ENCODE assay signal across 14 cellular contexts in the genomic region with DNA sequence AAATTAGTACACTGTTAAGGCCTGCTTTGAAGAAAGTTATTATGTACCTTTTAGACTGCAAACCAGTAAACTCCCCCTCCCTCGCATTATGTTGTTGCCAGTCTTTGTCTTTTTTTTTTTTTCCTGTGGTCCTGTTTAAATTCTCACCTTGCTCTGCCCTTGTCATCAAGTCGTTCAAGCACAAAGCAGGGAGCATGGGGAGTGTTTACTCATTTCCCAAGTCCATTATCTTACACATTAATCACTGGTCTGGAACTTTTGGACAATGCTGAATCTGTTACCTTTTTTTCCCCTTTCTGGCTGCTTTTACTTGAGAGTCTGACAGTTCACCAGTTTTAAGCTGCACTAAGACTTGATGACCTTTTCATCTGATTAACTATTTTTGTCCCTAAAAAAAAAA.
DNase-seq lines count a peak whose midpoint lies in the region; ATAC-seq and TF ChIP-seq lines count a peak whose summit lies in the region.
"Had no signal": no experiment of that assay in that cellular context is flagged by ENCODE, and none has a peak within 500 bp of the region (broad histone marks: within the 10 kb centered on the region; RNA-seq: fewer than 3 reads in every experiment).

No MANE protein-coding gene starts in this region.

- CTCF ChIA-PET in SK-N-SH (lab: Yijun Ruan, JAX) (no interaction called here), WTC11 (lab: Charles Lee) (no interaction called here)
- CTCF ChIA-PET in activated CD8-positive, alpha-beta T cell treated with anti-CD3 and anti-CD28 coated beads, Interleukin-2, amount 10 ng/mL, durations not matched to agents 7 days and 5 days (lab: Charles Lee), result no interaction called here

- DNase-seq in SK-N-SH (peak; percentile 11), WTC11 (ENCODE audit: low spot score) (no peak), islet precursor cell (peak; percentile 71), type B pancreatic cell (ENCODE audit: extremely low spot score, unreplicated experiment) (no peak), upper lobe of right lung (no peak)
- DNase-seq in activated CD8-positive, alpha-beta T cell treated with anti-CD3 and anti-CD28 coated beads, Interleukin-2, amount 10 ng/mL, durations not matched to agents 7 days and 5 days, result no peak
- DNase-seq: ACHN; CD8-positive, alpha-beta memory T cell; NCI-H526; small intestine; stimulated activated naive CD8-positive, alpha-beta T cell treated with anti-CD3 and anti-CD28 coated beads, Interleukin-15, Interleukin-2, amounts not matched to agents 100 U/mL and 50 U/mL, for 24 hours had no signal

- no peak overlapping the region for H2AFZ ChIP-seq in SK-N-SH (ENCODE audit: low read depth)

- peaks cover 4% of the 10 kb centered on the region; the same call in 1 of the 2 replicates for H3K9me2 ChIP-seq in SK-N-SH

- peaks cover 41% of the 10 kb centered on the region for H3K4me1 Mint-ChIP-seq in WTC11
- H3K4me1 Mint-ChIP-seq in type B pancreatic cell (ENCODE audit: unreplicated experiment), result peaks cover 38% of the 10 kb centered on the region
- no peaks in the 10 kb centered on the region for H3K4me1 Mint-ChIP-seq in activated CD8-positive, alpha-beta T cell treated with anti-CD3 and anti-CD28 coated beads, Interleukin-2, amount 10 ng/mL, durations not matched to agents 7 days and 5 days (ENCODE audit: low read depth)
- H3K4me1 Mint-ChIP-seq: CD8-positive, alpha-beta memory T cell had no signal

- peaks cover 0 to 13% of the 10 kb centered on the region in 2 experiments; a peak in 2 of 4 replicates for H3K4me1 ChIP-seq in SK-N-SH (ENCODE audit: control insufficient read depth in 1 of 2, insufficient read depth in 2 of 2, low read depth in 1 of 2, low read length in 1 of 2)
- H3K4me1 ChIP-seq in upper lobe of right lung, result peaks cover 8% of the 10 kb centered on the region
- H3K4me1 ChIP-seq: esophagus muscularis mucosa had no signal

- ATAC-seq in SK-N-SH treated with all-trans-retinoic acid at 6 μM for 48 hours (no peak), WTC11 (no peak; the same call in 1 of the 2 replicates), HG03108 (IDR thresholded peaks at IDR 0.05; ENCODE audit: unreplicated experiment) (no peak), upper lobe of right lung (no peak)
- ATAC-seq in activated CD8-positive, alpha-beta T cell treated with anti-CD3 and anti-CD28 coated beads, Interleukin-2, amount 10 ng/mL, durations not matched to agents 7 days and 5 days, result no peak
- ATAC-seq: stimulated activated naive CD8-positive, alpha-beta T cell treated with anti-CD3 and anti-CD28 coated beads, Interleukin-15, Interleukin-2, amounts not matched to agents 100 U/mL and 50 U/mL, for 24 hours had no signal

- TF ChIP-seq CTCF in SK-N-SH (IDR thresholded peaks at IDR 0.05) (no peak), WTC11 (IDR thresholded peaks at IDR 0.05) (no peak), type B pancreatic cell (conservative IDR thresholded peaks at IDR 0.05) (no peak), upper lobe of right lung (IDR thresholded peaks at IDR 0.05) (no peak)

- H3F3A ChIP-seq in SK-N-SH (replicated peaks; ENCODE audit: insufficient read depth), result no peaks in the 10 kb centered on the region

- no peak overlapping the region for H3K4me3 Mint-ChIP-seq in WTC11
- H3K4me3 Mint-ChIP-seq in type B pancreatic cell, result peak overlapping the region; percentile 23
- H3K4me3 Mint-ChIP-seq in activated CD8-positive, alpha-beta T cell treated with anti-CD3 and anti-CD28 coated beads, Interleukin-2, amount 10 ng/mL, durations not matched to agents 7 days and 5 days, result no peak overlapping the region

- H3K9me3 Mint-ChIP-seq in WTC11 (no peaks in the 10 kb centered on the region), type B pancreatic cell (peaks cover 4% of the 10 kb centered on the region)
- H3K9me3 Mint-ChIP-seq in activated CD8-positive, alpha-beta T cell treated with anti-CD3 and anti-CD28 coated beads, Interleukin-2, amount 10 ng/mL, durations not matched to agents 7 days and 5 days (ENCODE audit: insufficient read depth), result no peaks in the 10 kb centered on the region

- intact Hi-C loops in upper lobe of right lung (cut with DNase I), result no loop called here

- H3K4me3 ChIP-seq in SK-N-SH (ENCODE audit: low read depth in 2 of 2, low read length in 1 of 2) (no peak overlapping the region), upper lobe of right lung (no peak overlapping the region)
- H3K4me3 ChIP-seq: esophagus muscularis mucosa had no signal

- H3K27me3 ChIP-seq in SK-N-SH (ENCODE audit: insufficient read depth) (no peaks in the 10 kb centered on the region), upper lobe of right lung (no peaks in the 10 kb centered on the region)
- H3K27me3 ChIP-seq: esophagus muscularis mucosa had no signal

- no peak for TF ChIP-seq RAD21 in SK-N-SH (IDR thresholded peaks at IDR 0.05; ENCODE audit: low read length)

- H3K36me3 Mint-ChIP-seq in WTC11, result no peaks in the 10 kb centered on the region
- no peaks in the 10 kb centered on the region for H3K36me3 Mint-ChIP-seq in type B pancreatic cell
- H3K36me3 Mint-ChIP-seq in activated CD8-positive, alpha-beta T cell treated with anti-CD3 and anti-CD28 coated beads, Interleukin-2, amount 10 ng/mL, durations not matched to agents 7 days and 5 days (ENCODE audit: low read depth), result no peaks in the 10 kb centered on the region
- H3K36me3 Mint-ChIP-seq: CD8-positive, alpha-beta memory T cell had no signal

- H3K27ac Mint-ChIP-seq in WTC11 (peak overlapping the region; percentile 40; the same call in 1 of the 2 replicates), type B pancreatic cell (no peak overlapping the region)
- no peak overlapping the region for H3K27ac Mint-ChIP-seq in activated CD8-positive, alpha-beta T cell treated with anti-CD3 and anti-CD28 coated beads, Interleukin-2, amount 10 ng/mL, durations not matched to agents 7 days and 5 days
- H3K27ac Mint-ChIP-seq: CD8-positive, alpha-beta memory T cell had no signal

- H3K9me3 ChIP-seq in SK-N-SH (no peaks in the 10 kb centered on the region), upper lobe of right lung (no peaks in the 10 kb centered on the region)
- H3K9me3 ChIP-seq: esophagus muscularis mucosa had no signal

- POLR2A ChIA-PET in SK-N-SH (lab: Yijun Ruan, JAX) (no interaction called here), WTC11 (lab: Charles Lee) (no interaction called here)
- POLR2A ChIA-PET in activated CD8-positive, alpha-beta T cell treated with anti-CD3 and anti-CD28 coated beads, Interleukin-2, amount 10 ng/mL, durations not matched to agents 7 days and 5 days (lab: Charles Lee), result no interaction called here

- H3K27ac ChIP-seq in SK-N-SH (ENCODE audit: low read depth in 2 of 2, low read length in 1 of 2) (peak overlapping the region in 1 of 2 experiments; percentile 64; a peak in 2 of 4 replicates), upper lobe of right lung (no peak overlapping the region)
- H3K27ac ChIP-seq: esophagus muscularis mucosa had no signal

- WGBS in SK-N-SH (ENCODE audit: low lambda C conversion rate), result 29% methylated on average over 2 of the region's 2 CpGs

- H3K4me2 ChIP-seq in SK-N-SH, result no peak overlapping the region

- no peak overlapping the region for H3K9ac ChIP-seq in SK-N-SH

- TF ChIP-seq EP300 in SK-N-SH (IDR thresholded peaks at IDR 0.05; ENCODE audit: borderline replicate concordance in 1 of 2, low read depth in 1 of 2, low read length in 1 of 2), result peak in 1 of 2 experiments; percentile 48; a peak in 1 of 4 replicates

- no peaks in the 10 kb centered on the region for H3K79me2 ChIP-seq in SK-N-SH (ENCODE audit: insufficient read depth)

- no peaks in the 10 kb centered on the region for H4K20me1 ChIP-seq in SK-N-SH (ENCODE audit: insufficient read depth)

- no peaks in the 10 kb centered on the region for H3K36me3 ChIP-seq in SK-N-SH (replicated peaks in 1 of 2; ENCODE audit: control insufficient read depth in 1 of 2, insufficient read depth in 2 of 2, low read length in 1 of 2)
- H3K36me3 ChIP-seq in upper lobe of right lung, result no peaks in the 10 kb centered on the region
- H3K36me3 ChIP-seq: esophagus muscularis mucosa had no signal

- H3K27me3 Mint-ChIP-seq in WTC11 (ENCODE audit: low read depth) (peaks cover 4% of the 10 kb centered on the region), type B pancreatic cell (no peaks in the 10 kb centered on the region)
- H3K27me3 Mint-ChIP-seq in activated CD8-positive, alpha-beta T cell treated with anti-CD3 and anti-CD28 coated beads, Interleukin-2, amount 10 ng/mL, durations not matched to agents 7 days and 5 days (ENCODE audit: low read depth), result no peaks in the 10 kb centered on the region
- H3K27me3 Mint-ChIP-seq: CD8-positive, alpha-beta memory T cell had no signal

TF ChIP-seq in SK-N-SH, 30 proteins besides CTCF, POLR2A, EP300 and RAD21 (continues in another document):
- no peak for TF ChIP-seq TCF12 (IDR thresholded peaks at IDR 0.05)
- TF ChIP-seq MAX (IDR thresholded peaks at IDR 0.05; ENCODE audit: low read depth), result no peak
- TF ChIP-seq GATA2 (CRISPR knock-in tag; IDR thresholded peaks at IDR 0.05), result peak; percentile 43; the same call in 1 of the 2 replicates
- no peak for TF ChIP-seq SIN3A (IDR thresholded peaks at IDR 0.05; ENCODE audit: borderline replicate concordance, low read depth, low read length)
- TF ChIP-seq FOSL2 (IDR thresholded peaks at IDR 0.05; ENCODE audit: borderline replicate concordance, low read depth), result no peak

TF ChIP-seq in SK-N-SH treated with all-trans-retinoic acid at 6 μM for 48 hours, 23 proteins besides CTCF, POLR2A, EP300 and RAD21 (continues in another document):
- TF ChIP-seq PPARA (CRISPR knock-in tag; IDR thresholded peaks at IDR 0.05; ENCODE audit: borderline replicate concordance) (no peak), TOX (CRISPR knock-in tag; IDR thresholded peaks at IDR 0.05; ENCODE audit: borderline replicate concordance) (no peak)

TF ChIP-seq in WTC11, 78 proteins besides CTCF, POLR2A, EP300 and RAD21:
- TF ChIP-seq RORB (CRISPR knock-in tag; IDR thresholded peaks at IDR 0.05) (no peak), RELA (CRISPR knock-in tag; IDR thresholded peaks at IDR 0.05; ENCODE audit: borderline replicate concordance) (no peak), CREB1 (CRISPR knock-in tag; IDR thresholded peaks at IDR 0.05) (no peak), MYBL2 (CRISPR knock-in tag; IDR thresholded peaks at IDR 0.05) (no peak), NR2C2 (CRISPR knock-in tag; IDR thresholded peaks at IDR 0.05) (no peak), ZNF138 (CRISPR knock-in tag; conservative IDR thresholded peaks at IDR 0.05) (no peak), ZNF423 (CRISPR knock-in tag; IDR thresholded peaks at IDR 0.05) (no peak), ETV6 (CRISPR knock-in tag; IDR thresholded peaks at IDR 0.05) (no peak)

Comparison
In these comparisons a context has a peak if more than half of its experiments do, and no peak if none do; other contexts are left out.
1. DNase-seq: peak in SK-N-SH (single experiment) and islet precursor cell (single experiment); none in WTC11 (single experiment), type B pancreatic cell (single experiment), upper lobe of right lung (single experiment) and activated CD8-positive, alpha-beta T cell treated with anti-CD3 and anti-CD28 coated beads, Interleukin-2, amount 10 ng/mL, durations not matched to agents 7 days and 5 days (single experiment).